In genomic region chr1:181023265-181024057, GRCh38 we compare ENCODE assay signal across 8 cellular contexts. TPM values are rescaled to one million over a fixed set of nuclear protein-coding genes. Genes with fewer than 3 reads are reported as not detected.
A peak's percentile ranks its signal among the peaks of the same experiment; 100 is the strongest.
DNase-seq lines count a peak whose midpoint lies in the region; ATAC-seq and TF ChIP-seq lines count a peak whose summit lies in the region.

No MANE protein-coding gene starts in this region.

- peaks cover 24% of the 10 kb centered on the region for H3F3A ChIP-seq in SK-N-SH (replicated peaks; ENCODE audit: insufficient read depth)

- peak overlapping the region; percentile 63 for H2AFZ ChIP-seq in SK-N-SH (ENCODE audit: low read depth)

- peaks cover 26% of the 10 kb centered on the region for H4K20me1 ChIP-seq in SK-N-SH (ENCODE audit: insufficient read depth)

- H3K4me3 Mint-ChIP-seq in T-cell = peak overlapping the region; percentile 85 to 93 (median 91)
- H3K4me3 Mint-ChIP-seq in stimulated activated naive CD8-positive, alpha-beta T cell treated with anti-CD3 and anti-CD28 coated beads, Interleukin-15, amount 100 ng/mL, for 72 hours = peak overlapping the region; percentile 85 to 96

- TF ChIP-seq RAD21 in SK-N-SH (IDR thresholded peaks at IDR 0.05; ENCODE audit: low read length) = no peak

- CTCF ChIA-PET in SK-N-SH (lab: Yijun Ruan, JAX) (interaction anchor here (0.6 to 6.3 kb wide), 6 partner anchors 39 to 508 kb away, joined by 3 to 35 read pairs (median 4); no protein-coding TSS in a partner anchor), T-cell (lab: Charles Lee) (interaction anchor here (0.6 to 2.3 kb wide), 3 partner anchors 10 to 127 kb away, joined by 3 to 8 read pairs (median 4); partner anchors contain the start of gene MR1 (in 1 of the 2))

- peaks cover 2% of the 10 kb centered on the region for H3K36me3 Mint-ChIP-seq in T-cell

- H3K9me3 ChIP-seq in SK-N-SH (no peaks in the 10 kb centered on the region), right cardiac atrium (ENCODE audit: control insufficient read depth, low read length) (no peaks in the 10 kb centered on the region)

- H3K4me1 Mint-ChIP-seq in T-cell = peaks cover 36 to 49% (median 40%) of the 10 kb centered on the region in 3 donors
- H3K4me1 Mint-ChIP-seq in stimulated activated naive CD8-positive, alpha-beta T cell treated with anti-CD3 and anti-CD28 coated beads, Interleukin-15, amount 100 ng/mL, for 72 hours = peaks cover 22% of the 10 kb centered on the region

- H3K27ac ChIP-seq in SK-N-SH (ENCODE audit: low read depth in 2 of 2, low read length in 1 of 2) (peak overlapping the region in 1 of 2 experiments; percentile 16; a peak in 2 of 4 replicates), right cardiac atrium (ENCODE audit: low read length) (peak overlapping the region; percentile 21)

- DNase-seq in SK-N-SH (no peak), T-cell (no peak), right cardiac atrium (no peak), dedifferentiated amniotic fluid mesenchymal stem cell (ENCODE audit: extremely low spot score) (no peak), NCI-H1105 (lab: John Stamatoyannopoulos, UW) (no peak), lower leg skin (ENCODE audit: low spot score in 2 of 2) (no peak)
- no peak for DNase-seq in stimulated activated naive CD8-positive, alpha-beta T cell treated with anti-CD3 and anti-CD28 coated beads, Interleukin-15, amount 100 ng/mL, for 72 hours

- no peaks in the 10 kb centered on the region for H3K9me3 Mint-ChIP-seq in T-cell
- no peaks in the 10 kb centered on the region for H3K9me3 Mint-ChIP-seq in stimulated activated naive CD8-positive, alpha-beta T cell treated with anti-CD3 and anti-CD28 coated beads, Interleukin-15, amount 100 ng/mL, for 72 hours

- TF ChIP-seq EP300 in SK-N-SH (IDR thresholded peaks at IDR 0.05; ENCODE audit: borderline replicate concordance in 1 of 2, low read depth in 1 of 2, low read length in 1 of 2) = no peak

- H3K4me3 ChIP-seq in SK-N-SH (ENCODE audit: low read depth in 2 of 2, low read length in 1 of 2) (peak overlapping the region; percentile 5 to 47; a peak in 2 of 4 replicates), right cardiac atrium (ENCODE audit: low read length) (peak overlapping the region; percentile 36), lower leg skin (ENCODE audit: low read depth, poor library complexity, severe bottlenecking) (no peak overlapping the region)

- H3K9ac ChIP-seq in SK-N-SH = no peak overlapping the region

- peaks cover 33% of the 10 kb centered on the region for H3K79me2 ChIP-seq in SK-N-SH (ENCODE audit: insufficient read depth)

- H3K9me2 ChIP-seq in SK-N-SH = no peaks in the 10 kb centered on the region

- TF ChIP-seq CTCF in SK-N-SH (IDR thresholded peaks at IDR 0.05) (no peak), lower leg skin (IDR thresholded peaks at IDR 0.05) (no peak)

- H3K4me2 ChIP-seq in SK-N-SH = 0 out of 2 replicates have a peak overlapping the region, but pooled peaks have one; percentile 25

- WGBS in SK-N-SH (ENCODE audit: low lambda C conversion rate) = 70% methylated on average over 10 of the region's 10 CpGs
- 74% methylated on average over 10 of the region's 10 CpGs for WGBS in right cardiac atrium
- 71 to 72% methylated on average over 10 of the region's 10 CpGs for WGBS in lower leg skin, 2 donors

- H3K27me3 Mint-ChIP-seq in T-cell = no peaks in the 10 kb centered on the region
- H3K27me3 Mint-ChIP-seq in stimulated activated naive CD8-positive, alpha-beta T cell treated with anti-CD3 and anti-CD28 coated beads, Interleukin-15, amount 100 ng/mL, for 72 hours = no peaks in the 10 kb centered on the region

- H3K4me1 ChIP-seq in SK-N-SH (ENCODE audit: control insufficient read depth in 1 of 2, insufficient read depth in 2 of 2, low read depth in 1 of 2, low read length in 1 of 2) (peaks cover 9 to 10% of the 10 kb centered on the region in 2 experiments; a peak in 3 of 4 replicates), right cardiac atrium (ENCODE audit: control insufficient read depth, insufficient read depth, low read length) (no peaks in the 10 kb centered on the region)

- ATAC-seq in SK-N-SH treated with all-trans-retinoic acid at 6 μM for 48 hours (no peak), T-cell (replicated peaks in 1 of 4) (no peak), right cardiac atrium (no peak)
- no peak for ATAC-seq in stimulated activated naive CD8-positive, alpha-beta T cell treated with anti-CD3 and anti-CD28 coated beads, Interleukin-15, amount 100 ng/mL, for 72 hours

- H3K27ac Mint-ChIP-seq in T-cell = peak overlapping the region; percentile 87 to 92
- peak overlapping the region; percentile 22 to 99 for H3K27ac Mint-ChIP-seq in stimulated activated naive CD8-positive, alpha-beta T cell treated with anti-CD3 and anti-CD28 coated beads, Interleukin-15, amount 100 ng/mL, for 72 hours

- POLR2A ChIA-PET in SK-N-SH (lab: Yijun Ruan, JAX) = interaction anchor here (0.6 to 2.1 kb wide), 5 partner anchors 49 to 427 kb away, joined by 3 to 9 read pairs (median 5); partner anchors contain the start of genes IER5 and KIAA1614
- POLR2A ChIA-PET in T-cell (lab: Charles Lee) = interaction anchor here (0.6 to 1.6 kb wide), 8 partner anchors 10 to 669 kb away, joined by 3 to 11 read pairs (median 4); partner anchors contain the start of gene MR1 (in 1 of the 2)

- H3K27me3 ChIP-seq in SK-N-SH (ENCODE audit: insufficient read depth) = no peaks in the 10 kb centered on the region
- no peaks in the 10 kb centered on the region for H3K27me3 ChIP-seq in right cardiac atrium (ENCODE audit: control insufficient read depth, insufficient read depth)

- H3K36me3 ChIP-seq in SK-N-SH (replicated peaks in 1 of 2; ENCODE audit: control insufficient read depth in 1 of 2, insufficient read depth in 2 of 2, low read length in 1 of 2) = no peaks in the 10 kb centered on the region

- TF ChIP-seq POLR2A in lower leg skin (IDR thresholded peaks at IDR 0.05) = no peak

- intact Hi-C loops in right cardiac atrium (cut with DNase I) (loop anchor here in 2 of 4 donors (5.0 kb wide), 2 partner anchors 119 to 144 kb away; no protein-coding TSS in a partner anchor), lower leg skin (cut with DNase I; ENCODE audit: low total_unique reads) (no loop called here)

TF ChIP-seq in SK-N-SH, 30 proteins besides CTCF, POLR2A, EP300 and RAD21 (continues in another document):
- no peak for TF ChIP-seq POLR2AphosphoS5 (IDR thresholded peaks at IDR 0.05; ENCODE audit: low read depth, low read length)
- TF ChIP-seq TAF1 (IDR thresholded peaks at IDR 0.05; ENCODE audit: borderline replicate concordance, low read depth, low read length) = no peak
- no peak for TF ChIP-seq GATA2 (CRISPR knock-in tag; IDR thresholded peaks at IDR 0.05)
- no peak for TF ChIP-seq USF1 (IDR thresholded peaks at IDR 0.05; ENCODE audit: borderline replicate concordance, low read depth)
- no peak for TF ChIP-seq NRF1 (IDR thresholded peaks at IDR 0.05; ENCODE audit: low read depth, low read length)
- TF ChIP-seq JUND (IDR thresholded peaks at IDR 0.05) = no peak
- TF ChIP-seq FOSL2 (IDR thresholded peaks at IDR 0.05; ENCODE audit: borderline replicate concordance, low read depth) = no peak
- no peak for TF ChIP-seq YY1 (IDR thresholded peaks at IDR 0.05; ENCODE audit: low read depth)

TF ChIP-seq in SK-N-SH treated with all-trans-retinoic acid at 6 μM for 48 hours, 23 proteins besides CTCF, POLR2A, EP300 and RAD21:
- TF ChIP-seq ZFP30 (CRISPR knock-in tag; IDR thresholded peaks at IDR 0.05) = no peak
- no peak for TF ChIP-seq ZNF565 (CRISPR knock-in tag; conservative IDR thresholded peaks at IDR 0.05; ENCODE audit: low read depth)
- TF ChIP-seq ISL1 (CRISPR knock-in tag; IDR thresholded peaks at IDR 0.05) = no peak
- no peak for TF ChIP-seq RARB (CRISPR knock-in tag; IDR thresholded peaks at IDR 0.05)
- no peak for TF ChIP-seq ZNF70 (CRISPR knock-in tag; IDR thresholded peaks at IDR 0.05)
TF ChIP-seq in SK-N-SH treated with all-trans-retinoic acid at 6 μM for 48 hours: peak in this region for 0.

RNA-seq across cellular contexts. Expression of gene STX6, which starts 0.8 kb away (rescaled TPM):
- polyA plus RNA-seq in SK-N-SH (2012; rRNA removed) (11.6 and 16.1 TPM in 2 replicates), right cardiac atrium (5.3 TPM)
- 13.5 and 14.6 TPM in 2 replicates for polyA plus RNA-seq in SK-N-SH (2012; cell fraction: cytosol; rRNA removed)
- 12.7 and 16.4 TPM in 2 replicates for polyA plus RNA-seq in SK-N-SH (2012; cell fraction: nucleus; rRNA removed)
- total RNA-seq in T-cell (10 to 100 TPM; 12.6 to 18.9 (median 17.2) TPM), right cardiac atrium (10 to 100 TPM in 3 of 4 donors, 1 to 10 TPM in 1; 9.5 to 13.0 (median 11.3) TPM), lower leg skin (10 to 100 TPM; 25.0 to 32.8 (median 28.9) TPM)

RNA-seq across cellular contexts. Expression of gene MR1, which starts 10.3 kb away (rescaled TPM):
- polyA plus RNA-seq in SK-N-SH (2012; rRNA removed) (7.0 and 9.7 TPM in 2 replicates), right cardiac atrium (3.0 TPM)
- 7.1 and 8.3 TPM in 2 replicates for polyA plus RNA-seq in SK-N-SH (2012; cell fraction: cytosol; rRNA removed)
- 5.1 and 6.4 TPM in 2 replicates for polyA plus RNA-seq in SK-N-SH (2012; cell fraction: nucleus; rRNA removed)
- total RNA-seq in T-cell (10 to 100 TPM; 18.3 to 30.7 (median 22.7) TPM), right cardiac atrium (10 to 100 TPM in 3 of 4 donors, 1 to 10 TPM in 1; 9.0 to 16.1 (median 12.2) TPM), lower leg skin (10 to 100 TPM; 13.2 to 18.6 (median 16.3) TPM)
